ENCODE assay signal across 12 cellular contexts in the genomic region with DNA sequence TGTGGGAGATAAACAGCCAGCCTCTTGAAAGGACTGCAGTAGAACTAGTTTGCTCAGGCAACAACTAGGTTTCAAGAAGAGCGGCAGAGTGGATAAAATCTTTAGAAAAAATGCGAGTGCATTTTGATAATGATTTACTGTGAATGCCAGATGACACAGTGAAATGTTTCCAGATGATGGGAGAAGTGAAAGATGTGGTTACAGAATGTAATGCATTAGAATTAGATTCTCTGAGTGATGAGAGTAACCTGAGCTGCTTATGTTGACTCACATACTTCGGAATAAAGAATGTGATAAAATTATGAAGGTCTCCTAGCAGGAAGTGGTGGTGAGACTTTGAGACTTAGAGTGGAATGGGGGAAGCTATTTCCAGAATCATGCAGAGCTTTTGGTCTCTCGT.
A peak's percentile ranks its signal among the peaks of the same experiment; 100 is the strongest.
DNase-seq lines count a peak whose midpoint lies in the region; ATAC-seq and TF ChIP-seq lines count a peak whose summit lies in the region.
"Had no signal": no experiment of that assay in that cellular context is flagged by ENCODE, and none has a peak within 500 bp of the region (broad histone marks: within the 10 kb centered on the region; RNA-seq: fewer than 3 reads in every experiment).

No MANE protein-coding gene starts in this region.

- no peaks in the 10 kb centered on the region for H3K9me3 Mint-ChIP-seq in GM23338
- peaks cover 4% of the 10 kb centered on the region in 2 donors for H3K9me3 Mint-ChIP-seq in stimulated activated naive B cell treated with anti-CD40 and anti-IgM and Interleukin-4, amounts not matched to agents 10 μg/mL and 1 μg/mL and 100 μg/mL, for 72 hours

- H3F3A ChIP-seq in GM23338 (replicated peaks; ENCODE audit: low read depth): no peaks in the 10 kb centered on the region

- H3K36me3 ChIP-seq in GM23338 (ENCODE audit: insufficient read depth): no peaks in the 10 kb centered on the region
- H3K36me3 ChIP-seq in H7 (replicated peaks; ENCODE audit: control insufficient read depth, insufficient read depth, low read length): no peaks in the 10 kb centered on the region

- peaks cover 75% of the 10 kb centered on the region for H3K79me2 ChIP-seq in GM23338 (replicated peaks; ENCODE audit: insufficient read depth)

- peaks cover 58% of the 10 kb centered on the region for H3K4me1 Mint-ChIP-seq in GM23338
- peaks cover 0 to 6% of the 10 kb centered on the region in 2 donors for H3K4me1 Mint-ChIP-seq in stimulated activated naive B cell treated with anti-CD40 and anti-IgM and Interleukin-4, amounts not matched to agents 10 μg/mL and 1 μg/mL and 100 μg/mL, for 72 hours
- H3K4me1 Mint-ChIP-seq: memory B cell had no signal

- H3K9me2 ChIP-seq in GM23338 (ENCODE audit: insufficient read depth): peaks cover 8% of the 10 kb centered on the region; the same call in 1 of the 2 replicates

- peak overlapping the region; percentile 41; the same call in 1 of the 2 replicates for H3K27ac Mint-ChIP-seq in GM23338
- H3K27ac Mint-ChIP-seq in stimulated activated naive B cell treated with anti-CD40 and anti-IgM and Interleukin-4, amounts not matched to agents 10 μg/mL and 1 μg/mL and 100 μg/mL, for 72 hours: no peak overlapping the region
- H3K27ac Mint-ChIP-seq: activated naive CD8-positive, alpha-beta T cell; memory B cell had no signal

- no peak overlapping the region for H2AFZ ChIP-seq in GM23338

- H3K27me3 ChIP-seq in GM23338 (ENCODE audit: insufficient read depth) (no peaks in the 10 kb centered on the region), H7 (ENCODE audit: control insufficient read depth, insufficient read depth, low read length) (no peaks in the 10 kb centered on the region)

- DNase-seq in GM23338 (ENCODE audit: low spot score): no peak
- peak; percentile 61 for DNase-seq in NCI-H2029 treated with DMSO at 0.1 percent for 48 hours (lab: John Stamatoyannopoulos, UW)
- DNase-seq in epithelial cell of esophagus (ENCODE audit: low read depth): peak; percentile 5
- DNase-seq in stimulated activated naive B cell treated with anti-CD40 and anti-IgM and Interleukin-4, amounts not matched to agents 10 μg/mL and 1 μg/mL and 100 μg/mL, for 72 hours: no peak
- DNase-seq in NCI-H345 (lab: John Stamatoyannopoulos, UW): no peak
- no peak for DNase-seq in NCI-H2107 treated with DMSO at 0.1 percent for 48 hours (lab: John Stamatoyannopoulos, UW; ENCODE audit: unreplicated experiment)
- DNase-seq in H7: no peak
- DNase-seq: NCI-H1436 treated with DMSO at 0.1 percent for 48 hours had no signal

- H3K36me3 Mint-ChIP-seq in GM23338 (ENCODE audit: low read depth): peaks cover 8% of the 10 kb centered on the region; the same call in 2 of the 3 replicates
- H3K36me3 Mint-ChIP-seq in stimulated activated naive B cell treated with anti-CD40 and anti-IgM and Interleukin-4, amounts not matched to agents 10 μg/mL and 1 μg/mL and 100 μg/mL, for 72 hours: no peaks in the 10 kb centered on the region
- H3K36me3 Mint-ChIP-seq: activated naive CD8-positive, alpha-beta T cell; memory B cell had no signal

- ATAC-seq in GM23338: no peak
- ATAC-seq in stimulated activated naive B cell treated with anti-CD40 and anti-IgM and Interleukin-4, amounts not matched to agents 10 μg/mL and 1 μg/mL and 100 μg/mL, for 72 hours (replicated peaks): peak; percentile 50 to 60
- ATAC-seq: esophagus mucosa, Right ventricle myocardium inferior had no signal

- H3K27me3 Mint-ChIP-seq in GM23338 (ENCODE audit: insufficient read depth, low read depth, poor library complexity): peaks cover 5% of the 10 kb centered on the region
- H3K27me3 Mint-ChIP-seq in stimulated activated naive B cell treated with anti-CD40 and anti-IgM and Interleukin-4, amounts not matched to agents 10 μg/mL and 1 μg/mL and 100 μg/mL, for 72 hours: no peaks in the 10 kb centered on the region
- H3K27me3 Mint-ChIP-seq: memory B cell had no signal

- H3K27ac ChIP-seq in GM23338 (ENCODE audit: low read depth): peak overlapping the region; percentile 22; the same call in 1 of the 2 replicates

- TF ChIP-seq CTCF in GM23338 (conservative IDR thresholded peaks at IDR 0.05; ENCODE audit: low read depth in 2 of 2) (no peak), epithelial cell of esophagus (IDR thresholded peaks at IDR 0.05; ENCODE audit: insufficient read depth, low read depth, low read length, missing control alignments) (no peak)

- H3K4me2 ChIP-seq in GM23338: peak overlapping the region; percentile 59

- peaks cover 15% of the 10 kb centered on the region; the same call in 1 of the 2 replicates for H4K20me1 ChIP-seq in GM23338 (replicated peaks; ENCODE audit: insufficient read depth)

- H3K4me3 Mint-ChIP-seq in GM23338: no peak overlapping the region
- no peak overlapping the region for H3K4me3 Mint-ChIP-seq in stimulated activated naive B cell treated with anti-CD40 and anti-IgM and Interleukin-4, amounts not matched to agents 10 μg/mL and 1 μg/mL and 100 μg/mL, for 72 hours
- H3K4me3 Mint-ChIP-seq: activated naive CD8-positive, alpha-beta T cell; memory B cell had no signal

- no peak overlapping the region for H3K4me3 ChIP-seq in GM23338
- no peak overlapping the region for H3K4me3 ChIP-seq in epithelial cell of esophagus (ENCODE audit: low read length)
- no peak overlapping the region for H3K4me3 ChIP-seq in H7 (ENCODE audit: insufficient read depth, low read depth, low read length)

- H3K4me1 ChIP-seq in GM23338 (ENCODE audit: insufficient read depth): peaks cover 54% of the 10 kb centered on the region

TF ChIP-seq in GM23338, 12 proteins besides CTCF, POLR2A, EP300 and RAD21 (continues in another document):
- TF ChIP-seq, protein P1, sequence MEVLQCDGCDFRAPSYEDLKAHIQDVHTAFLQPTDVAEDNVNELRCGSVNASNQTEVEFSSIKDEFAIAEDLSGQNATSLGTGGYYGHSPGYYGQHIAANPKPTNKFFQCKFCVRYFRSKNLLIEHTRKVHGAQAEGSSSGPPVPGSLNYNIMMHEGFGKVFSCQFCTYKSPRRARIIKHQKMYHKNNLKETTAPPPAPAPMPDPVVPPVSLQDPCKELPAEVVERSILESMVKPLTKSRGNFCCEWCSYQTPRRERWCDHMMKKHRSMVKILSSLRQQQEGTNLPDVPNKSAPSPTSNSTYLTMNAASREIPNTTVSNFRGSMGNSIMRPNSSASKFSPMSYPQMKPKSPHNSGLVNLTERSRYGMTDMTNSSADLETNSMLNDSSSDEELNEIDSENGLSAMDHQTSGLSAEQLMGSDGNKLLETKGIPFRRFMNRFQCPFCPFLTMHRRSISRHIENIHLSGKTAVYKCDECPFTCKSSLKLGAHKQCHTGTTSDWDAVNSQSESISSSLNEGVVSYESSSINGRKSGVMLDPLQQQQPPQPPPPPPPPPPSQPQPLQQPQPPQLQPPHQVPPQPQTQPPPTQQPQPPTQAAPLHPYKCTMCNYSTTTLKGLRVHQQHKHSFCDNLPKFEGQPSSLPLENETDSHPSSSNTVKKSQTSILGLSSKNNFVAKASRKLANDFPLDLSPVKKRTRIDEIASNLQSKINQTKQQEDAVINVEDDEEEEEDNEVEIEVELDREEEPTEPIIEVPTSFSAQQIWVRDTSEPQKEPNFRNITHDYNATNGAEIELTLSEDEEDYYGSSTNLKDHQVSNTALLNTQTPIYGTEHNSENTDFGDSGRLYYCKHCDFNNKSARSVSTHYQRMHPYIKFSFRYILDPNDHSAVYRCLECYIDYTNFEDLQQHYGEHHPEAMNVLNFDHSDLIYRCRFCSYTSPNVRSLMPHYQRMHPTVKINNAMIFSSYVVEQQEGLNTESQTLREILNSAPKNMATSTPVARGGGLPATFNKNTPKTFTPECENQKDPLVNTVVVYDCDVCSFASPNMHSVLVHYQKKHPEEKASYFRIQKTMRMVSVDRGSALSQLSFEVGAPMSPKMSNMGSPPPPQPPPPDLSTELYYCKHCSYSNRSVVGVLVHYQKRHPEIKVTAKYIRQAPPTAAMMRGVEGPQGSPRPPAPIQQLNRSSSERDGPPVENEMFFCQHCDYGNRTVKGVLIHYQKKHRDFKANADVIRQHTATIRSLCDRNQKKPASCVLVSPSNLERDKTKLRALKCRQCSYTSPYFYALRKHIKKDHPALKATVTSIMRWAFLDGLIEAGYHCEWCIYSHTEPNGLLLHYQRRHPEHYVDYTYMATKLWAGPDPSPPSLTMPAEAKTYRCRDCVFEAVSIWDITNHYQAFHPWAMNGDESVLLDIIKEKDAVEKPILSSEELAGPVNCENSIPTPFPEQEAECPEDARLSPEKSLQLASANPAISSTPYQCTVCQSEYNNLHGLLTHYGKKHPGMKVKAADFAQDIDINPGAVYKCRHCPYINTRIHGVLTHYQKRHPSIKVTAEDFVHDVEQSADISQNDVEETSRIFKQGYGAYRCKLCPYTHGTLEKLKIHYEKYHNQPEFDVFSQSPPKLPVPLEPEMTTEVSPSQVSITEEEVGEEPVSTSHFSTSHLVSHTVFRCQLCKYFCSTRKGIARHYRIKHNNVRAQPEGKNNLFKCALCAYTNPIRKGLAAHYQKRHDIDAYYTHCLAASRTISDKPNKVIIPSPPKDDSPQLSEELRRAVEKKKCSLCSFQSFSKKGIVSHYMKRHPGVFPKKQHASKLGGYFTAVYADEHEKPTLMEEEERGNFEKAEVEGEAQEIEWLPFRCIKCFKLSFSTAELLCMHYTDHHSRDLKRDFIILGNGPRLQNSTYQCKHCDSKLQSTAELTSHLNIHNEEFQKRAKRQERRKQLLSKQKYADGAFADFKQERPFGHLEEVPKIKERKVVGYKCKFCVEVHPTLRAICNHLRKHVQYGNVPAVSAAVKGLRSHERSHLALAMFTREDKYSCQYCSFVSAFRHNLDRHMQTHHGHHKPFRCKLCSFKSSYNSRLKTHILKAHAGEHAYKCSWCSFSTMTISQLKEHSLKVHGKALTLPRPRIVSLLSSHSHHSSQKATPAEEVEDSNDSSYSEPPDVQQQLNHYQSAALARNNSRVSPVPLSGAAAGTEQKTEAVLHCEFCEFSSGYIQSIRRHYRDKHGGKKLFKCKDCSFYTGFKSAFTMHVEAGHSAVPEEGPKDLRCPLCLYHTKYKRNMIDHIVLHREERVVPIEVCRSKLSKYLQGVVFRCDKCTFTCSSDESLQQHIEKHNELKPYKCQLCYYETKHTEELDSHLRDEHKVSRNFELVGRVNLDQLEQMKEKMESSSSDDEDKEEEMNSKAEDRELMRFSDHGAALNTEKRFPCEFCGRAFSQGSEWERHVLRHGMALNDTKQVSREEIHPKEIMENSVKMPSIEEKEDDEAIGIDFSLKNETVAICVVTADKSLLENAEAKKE (CRISPR knock-in tag; IDR thresholded peaks at IDR 0.05): no peak
- TF ChIP-seq JUNB (IDR thresholded peaks at IDR 0.05; ENCODE audit: unreplicated experiment) (no peak), NANOG (IDR thresholded peaks at IDR 0.05; ENCODE audit: borderline replicate concordance) (no peak), CREB1 (CRISPR knock-in tag; IDR thresholded peaks at IDR 0.05; ENCODE audit: low read depth) (no peak), ZNF331 (CRISPR knock-in tag; IDR thresholded peaks at IDR 0.05; ENCODE audit: low read depth) (no peak), STAT1 (IDR thresholded peaks at IDR 0.05; ENCODE audit: unreplicated experiment) (no peak)

Comparison
In these comparisons a context has a peak if more than half of its experiments do, and no peak if none do; other contexts are left out.
1. DNase-seq: peak in NCI-H2029 treated with DMSO at 0.1 percent for 48 hours (single experiment) and epithelial cell of esophagus (single experiment); none in GM23338 (single experiment), stimulated activated naive B cell treated with anti-CD40 and anti-IgM and Interleukin-4, amounts not matched to agents 10 μg/mL and 1 μg/mL and 100 μg/mL, for 72 hours (single experiment), NCI-H345 (single experiment), NCI-H2107 treated with DMSO at 0.1 percent for 48 hours (single experiment) and H7 (single experiment).